1 cellular context compared by ENCODE assay signal in the genomic region with DNA sequence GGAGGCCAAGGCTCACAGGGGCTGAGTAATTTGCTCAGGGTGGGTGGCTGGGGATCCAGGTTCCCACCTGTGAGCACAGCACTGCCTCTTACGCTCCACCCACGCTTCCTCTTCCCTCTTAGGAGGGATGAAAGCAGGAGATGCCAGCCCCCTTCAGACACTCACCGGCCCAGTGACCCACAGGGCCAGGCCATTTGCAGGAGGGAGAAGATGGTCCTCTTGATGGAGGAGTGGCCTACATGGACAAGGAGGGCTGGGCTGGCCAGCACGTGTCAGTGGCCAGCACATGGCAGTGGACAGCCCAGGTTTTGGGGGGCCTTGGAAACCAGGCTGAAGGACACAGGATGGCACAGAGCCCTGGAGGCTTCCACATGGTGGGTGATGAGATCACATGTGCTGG.
TF ChIP-seq lines count a peak whose summit lies in the region.

No MANE protein-coding gene starts in this region.

TF ChIP-seq in HepG2, 621 proteins besides CTCF, POLR2A, EP300 and RAD21 (continued from another document):
- TF ChIP-seq, protein P1, sequence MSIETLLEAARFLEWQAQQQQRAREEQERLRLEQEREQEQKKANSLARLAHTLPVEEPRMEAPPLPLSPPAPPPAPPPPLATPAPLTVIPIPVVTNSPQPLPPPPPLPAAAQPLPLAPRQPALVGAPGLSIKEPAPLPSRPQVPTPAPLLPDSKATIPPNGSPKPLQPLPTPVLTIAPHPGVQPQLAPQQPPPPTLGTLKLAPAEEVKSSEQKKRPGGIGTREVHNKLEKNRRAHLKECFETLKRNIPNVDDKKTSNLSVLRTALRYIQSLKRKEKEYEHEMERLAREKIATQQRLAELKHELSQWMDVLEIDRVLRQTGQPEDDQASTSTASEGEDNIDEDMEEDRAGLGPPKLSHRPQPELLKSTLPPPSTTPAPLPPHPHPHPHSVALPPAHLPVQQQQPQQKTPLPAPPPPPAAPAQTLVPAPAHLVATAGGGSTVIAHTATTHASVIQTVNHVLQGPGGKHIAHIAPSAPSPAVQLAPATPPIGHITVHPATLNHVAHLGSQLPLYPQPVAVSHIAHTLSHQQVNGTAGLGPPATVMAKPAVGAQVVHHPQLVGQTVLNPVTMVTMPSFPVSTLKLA (IDR thresholded peaks at IDR 0.05): peak; percentile 78
- TF ChIP-seq KLF12 (CRISPR knock-in tag; IDR thresholded peaks at IDR 0.05; ENCODE audit: borderline replicate concordance) (no peak), ZNF777 (CRISPR knock-in tag; IDR thresholded peaks at IDR 0.05) (no peak), ZNF550 (CRISPR knock-in tag; IDR thresholded peaks at IDR 0.05; ENCODE audit: borderline replicate concordance) (no peak)
